Comparison of ENCODE assay signal across 8 cellular contexts in genomic region chr19:50003810-50004419, GRCh38. TPM values are rescaled to one million over a fixed set of nuclear protein-coding genes. Genes with fewer than 3 reads are reported as not detected.
A peak's percentile ranks its signal among the peaks of the same experiment; 100 is the strongest.
DNase-seq lines count a peak whose midpoint lies in the region; ATAC-seq and TF ChIP-seq lines count a peak whose summit lies in the region.

No MANE protein-coding gene starts in this region.

- H3K36me3 ChIP-seq in adrenal gland (replicated peaks in 1 of 2): peaks cover 0 to 87% of the 10 kb centered on the region in 2 donors
- H3K36me3 ChIP-seq in kidney epithelial cell (ENCODE audit: control insufficient read depth, insufficient read depth, low read length): no peaks in the 10 kb centered on the region

- intact Hi-C loops in adrenal gland (cut with DNase I): no loop called here

- H3K27me3 ChIP-seq in adrenal gland (no peaks in the 10 kb centered on the region), kidney epithelial cell (ENCODE audit: control insufficient read depth, insufficient read depth, low read length) (no peaks in the 10 kb centered on the region)

- DNase-seq in GM04503 (ENCODE audit: low read depth) (peak; percentile 90), MV-4-11 (lab: John Stamatoyannopoulos, UW) (peak; percentile 98), adrenal gland (peak; percentile 57 to 89 (median 87)), kidney epithelial cell (ENCODE audit: low read depth) (peak; percentile 83), ureter (ENCODE audit: low spot score) (peak; percentile 74), NCI-H2227 (lab: John Stamatoyannopoulos, UW; ENCODE audit: unreplicated experiment) (no peak), NCI-H1092 (lab: John Stamatoyannopoulos, UW) (no peak)

- peak overlapping the region in 4 of 5 donors; percentile 57 to 77 (median 66) for H3K27ac ChIP-seq in adrenal gland

- TF ChIP-seq POLR2A in adrenal gland (IDR thresholded peaks at IDR 0.05): peak in 1 of 2 donors; percentile 28

- TF ChIP-seq CTCF in adrenal gland (IDR thresholded peaks at IDR 0.05) (no peak), kidney epithelial cell (IDR thresholded peaks at IDR 0.05; ENCODE audit: insufficient read depth, low read length, poor library complexity, severe bottlenecking) (no peak)

- no peak overlapping the region for H3K4me3 ChIP-seq in adrenal gland
- H3K4me3 ChIP-seq in kidney epithelial cell (ENCODE audit: low read depth, low read length): no peak overlapping the region

- no peak for ATAC-seq in HG03432 (IDR thresholded peaks at IDR 0.05; ENCODE audit: unreplicated experiment)

- WGBS in adrenal gland, 4 donors: 59 to 71% (median 70%) methylated on average over 11 of the region's 11 CpGs

- H3K4me1 ChIP-seq in adrenal gland (replicated peaks in 1 of 2): peaks cover 10 to 20% of the 10 kb centered on the region in 2 donors

- H3K9me3 ChIP-seq in adrenal gland (replicated peaks in 1 of 3): no peaks in the 10 kb centered on the region

RNA-seq across cellular contexts. Expression of gene VRK3, which starts 21.3 kb away (rescaled TPM):
- total RNA-seq in adrenal gland (10 to 100 TPM; 28.1 to 60.3 (median 48.3) TPM), kidney epithelial cell (20.5 and 43.4 TPM in 2 replicates), ureter (56.6 TPM)
- polyA plus RNA-seq in adrenal gland: 10 to 100 TPM; 12.1 to 47.2 (median 26.5) TPM

RNA-seq across cellular contexts. Expression of gene ZNF473, which starts 21.9 kb away (rescaled TPM):
- total RNA-seq in adrenal gland (10 to 100 TPM in 1 of 8 donors, 1 to 10 TPM in 7; 6.0 to 10.3 (median 9.1) TPM), kidney epithelial cell (10.2 and 13.2 TPM in 2 replicates), ureter (12.0 TPM)
- 10 to 100 TPM in 1 of 3 donors, 1 to 10 TPM in 2; 2.7 to 13.2 (median 3.0) TPM for polyA plus RNA-seq in adrenal gland

RNA-seq across cellular contexts. Expression of gene SIGLEC11, which starts 42.9 kb away (rescaled TPM):
- total RNA-seq in adrenal gland: 100 to 1,000 TPM in 2 of 8 donors, 10 to 100 TPM in 6; 11.7 to 140 (median 53.6) TPM
- 10 to 100 TPM; 11.2 to 27.6 (median 20.9) TPM for polyA plus RNA-seq in adrenal gland
- not detected in 2 replicates for total RNA-seq in kidney epithelial cell
- total RNA-seq in ureter: 0.70 TPM

Comparison
In these comparisons a context has a peak if more than half of its experiments do, and no peak if none do; other contexts are left out.
1. DNase-seq: peak in GM04503 (single experiment), MV-4-11 (single experiment), adrenal gland (7 of 7), kidney epithelial cell (single experiment) and ureter (single experiment); none in NCI-H2227 (single experiment) and NCI-H1092 (single experiment).